Comparison of ENCODE assay signal across 27 cellular contexts in genomic region chr19:17256130-17256529, GRCh38.
"Had no signal": no experiment of that assay in that cellular context is flagged by ENCODE, and none has a peak within 500 bp of the region (broad histone marks: within the 10 kb centered on the region; RNA-seq: fewer than 3 reads in every experiment).

No MANE protein-coding gene starts in this region.

- H3K4me1 ChIP-seq: suprapubic skin, testis, thyroid gland, tibial artery, transverse colon, upper lobe of right lung, uterus, vagina had no signal

- H3K27ac ChIP-seq: suprapubic skin, testis, thoracic aorta, thyroid gland, tibial artery, tibial nerve, transverse colon, uterus, vagina had no signal

- H3K4me3 ChIP-seq: stomach, suprapubic skin, testis, thoracic aorta, thyroid gland, tibial artery, tibial nerve, transverse colon, upper lobe of left lung, upper lobe of right lung, uterus, vagina had no signal

- H3K27me3 Mint-ChIP-seq: stimulated activated memory B cell treated with anti-CD40 and anti-IgM and Interleukin-4, amounts not matched to agents 10 μg/mL and 1 μg/mL and 100 μg/mL, for 72 hours; stimulated activated naive CD8-positive, alpha-beta T cell treated with anti-CD3 and anti-CD28 coated beads, Interleukin-15, Interleukin-2, amounts not matched to agents 100 ng/mL and 50 ng/mL, for 24 hours had no signal

- DNase-seq: stimulated activated CD4-positive, alpha-beta T cell treated with anti-CD3 and anti-CD28 coated beads, Interleukin-2, amount 100 ng/mL, for 48 hours; stimulated activated CD4-positive, alpha-beta T cell treated with anti-CD3 and anti-CD28 coated beads, Interleukin-4, amount 100 ng/mL, for 1 hour; stimulated activated CD4-positive, alpha-beta T cell treated with anti-CD3 and anti-CD28 coated beads, Interleukin-4, amount 100 ng/mL, for 24 hours; stimulated activated CD4-positive, alpha-beta T cell treated with anti-CD3 and anti-CD28 coated beads, Interleukin-4, amount 100 ng/mL, for 4 hours; stimulated activated CD8-positive, alpha-beta memory T cell treated with anti-CD3 and anti-CD28 coated beads, Interleukin-4, amount 100 ng/mL, for 48 hours; stimulated activated naive B cell treated with anti-CD40 and anti-IgM and Interleukin-4, amounts not matched to agents 10 μg/mL and 1 μg/mL and 100 μg/mL, for 72 hours; stimulated activated naive CD4-positive, alpha-beta T cell; stimulated activated naive CD4-positive, alpha-beta T cell treated with Interleukin-2 at 50 U/mL for 16 hours; stimulated activated naive CD8-positive, alpha-beta T cell treated with anti-CD3 and anti-CD28 coated beads, Interleukin-15, amount 100 ng/mL, for 72 hours; stimulated activated naive CD8-positive, alpha-beta T cell treated with anti-CD3 and anti-CD28 coated beads, Interleukin-15, Interleukin-2, amounts not matched to agents 100 U/mL and 50 U/mL, for 24 hours; stomach; substantia nigra; testis; thyroid gland; tibial artery; transverse colon; upper lobe of left lung; upper lobe of right lung; uterus had no signal

- H3K9me3 Mint-ChIP-seq: stimulated activated effector memory CD8-positive, alpha-beta T cell treated with anti-CD3 and anti-CD28 coated beads, Interleukin-12 subunit alpha, Interleukin-12 subunit beta, amount 100 ng/mL, for 72 hours; stimulated activated memory B cell treated with anti-CD40 and anti-IgM and Interleukin-4, amounts not matched to agents 10 μg/mL and 1 μg/mL and 100 μg/mL, for 72 hours; stimulated activated naive CD8-positive, alpha-beta T cell treated with anti-CD3 and anti-CD28 coated beads, Interleukin-15, amount 100 ng/mL, for 72 hours; stimulated activated naive CD8-positive, alpha-beta T cell treated with anti-CD3 and anti-CD28 coated beads, Interleukin-15, Interleukin-2, amounts not matched to agents 100 ng/mL and 50 ng/mL, for 24 hours; type B pancreatic cell had no signal

- H3K4me3 Mint-ChIP-seq: stimulated activated effector memory CD8-positive, alpha-beta T cell treated with anti-CD3 and anti-CD28 coated beads, Interleukin-12 subunit alpha, Interleukin-12 subunit beta, amount 100 ng/mL, for 72 hours; stimulated activated memory B cell treated with anti-CD40 and anti-IgM and Interleukin-4, amounts not matched to agents 10 μg/mL and 1 μg/mL and 100 μg/mL, for 72 hours; stimulated activated naive B cell treated with anti-CD40 and anti-IgM and Interleukin-4, amounts not matched to agents 10 μg/mL and 1 μg/mL and 100 μg/mL, for 72 hours; stimulated activated naive CD8-positive, alpha-beta T cell treated with anti-CD3 and anti-CD28 coated beads, Interleukin-15, amount 100 ng/mL, for 72 hours; stimulated activated naive CD8-positive, alpha-beta T cell treated with anti-CD3 and anti-CD28 coated beads, Interleukin-15, Interleukin-2, amounts not matched to agents 100 ng/mL and 50 ng/mL, for 24 hours; type B pancreatic cell had no signal

- H3K36me3 Mint-ChIP-seq: stimulated activated effector memory CD8-positive, alpha-beta T cell treated with anti-CD3 and anti-CD28 coated beads, Interleukin-12 subunit alpha, Interleukin-12 subunit beta, amount 100 ng/mL, for 72 hours; stimulated activated memory B cell treated with anti-CD40 and anti-IgM and Interleukin-4, amounts not matched to agents 10 μg/mL and 1 μg/mL and 100 μg/mL, for 72 hours; type B pancreatic cell had no signal

- H3K27me3 ChIP-seq: stomach, suprapubic skin, testis, thyroid gland, tibial artery, tibial nerve, transverse colon, upper lobe of left lung, upper lobe of right lung, uterus, vagina had no signal

- H3K36me3 ChIP-seq: stomach, suprapubic skin, thoracic aorta, thyroid gland, tibial artery, tibial nerve, transverse colon, upper lobe of right lung, uterus, vagina had no signal

- H3K9me3 ChIP-seq: suprapubic skin, testis, thoracic aorta, thyroid gland, transverse colon, upper lobe of left lung, upper lobe of right lung, uterus, vagina had no signal

- H3K27ac Mint-ChIP-seq: stimulated activated effector memory CD8-positive, alpha-beta T cell treated with anti-CD3 and anti-CD28 coated beads, Interleukin-12 subunit alpha, Interleukin-12 subunit beta, amount 100 ng/mL, for 72 hours; stimulated activated memory B cell treated with anti-CD40 and anti-IgM and Interleukin-4, amounts not matched to agents 10 μg/mL and 1 μg/mL and 100 μg/mL, for 72 hours; stimulated activated naive B cell treated with anti-CD40 and anti-IgM and Interleukin-4, amounts not matched to agents 10 μg/mL and 1 μg/mL and 100 μg/mL, for 72 hours; stimulated activated naive CD8-positive, alpha-beta T cell treated with anti-CD3 and anti-CD28 coated beads, Interleukin-15, amount 100 ng/mL, for 72 hours; stimulated activated naive CD8-positive, alpha-beta T cell treated with anti-CD3 and anti-CD28 coated beads, Interleukin-15, Interleukin-2, amounts not matched to agents 100 ng/mL and 50 ng/mL, for 24 hours; type B pancreatic cell had no signal

- ATAC-seq: stimulated activated effector memory CD8-positive, alpha-beta T cell treated with anti-CD3 and anti-CD28 coated beads, Interleukin-12 subunit alpha, Interleukin-12 subunit beta, amount 100 ng/mL, for 72 hours; stimulated activated memory B cell treated with anti-CD40 and anti-IgM and Interleukin-4, amounts not matched to agents 10 μg/mL and 1 μg/mL and 100 μg/mL, for 72 hours; stimulated activated naive B cell treated with anti-CD40 and anti-IgM and Interleukin-4, amounts not matched to agents 10 μg/mL and 1 μg/mL and 100 μg/mL, for 72 hours; stimulated activated naive CD8-positive, alpha-beta T cell treated with anti-CD3 and anti-CD28 coated beads, Interleukin-15, amount 100 ng/mL, for 72 hours; stimulated activated naive CD8-positive, alpha-beta T cell treated with anti-CD3 and anti-CD28 coated beads, Interleukin-15, Interleukin-2, amounts not matched to agents 100 U/mL and 50 U/mL, for 24 hours had no signal
